Comparison of ENCODE assay signal across 27 cellular contexts in the genomic region with DNA sequence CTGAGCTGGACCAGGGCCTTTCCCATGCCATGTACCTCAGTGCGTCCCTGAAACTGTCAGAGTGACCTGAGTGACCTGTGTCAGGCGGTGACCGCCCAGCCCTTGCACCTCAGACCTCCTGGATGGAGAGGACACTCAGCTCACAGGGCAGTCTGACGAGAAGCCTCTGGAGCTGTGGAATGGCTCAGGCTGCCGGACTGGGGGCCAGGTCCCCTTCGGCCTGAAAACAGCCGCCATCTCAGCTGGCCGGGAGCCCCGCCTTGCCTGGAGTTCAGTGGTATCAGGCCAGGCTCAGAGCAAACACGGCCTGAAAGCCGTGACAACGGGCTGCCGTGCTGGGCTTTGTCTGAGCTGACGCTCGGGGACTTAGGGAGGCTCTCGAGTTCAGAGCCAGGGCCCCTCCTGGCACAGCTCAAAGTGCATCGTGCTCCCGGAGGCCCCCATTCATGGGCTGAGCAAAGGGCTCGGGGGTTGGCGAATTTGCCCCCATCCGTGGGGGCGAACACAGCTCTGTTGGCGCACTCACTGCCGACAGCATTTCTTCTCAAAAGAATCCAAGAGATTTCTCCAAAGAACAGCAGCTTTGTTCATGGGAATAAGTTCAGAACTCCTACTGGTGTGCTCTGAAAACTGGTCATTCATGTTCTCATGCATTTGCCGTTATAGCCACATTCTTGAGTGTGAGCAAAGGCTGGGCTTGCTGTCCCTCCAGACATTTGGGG. TPM values are rescaled to one million over a fixed set of nuclear protein-coding genes. Genes with fewer than 3 reads are reported as not detected.
DNase-seq lines count a peak whose midpoint lies in the region; ATAC-seq and TF ChIP-seq lines count a peak whose summit lies in the region.
"Had no signal": no experiment of that assay in that cellular context is flagged by ENCODE, and none has a peak within 500 bp of the region (broad histone marks: within the 10 kb centered on the region; RNA-seq: fewer than 3 reads in every experiment).

No MANE protein-coding gene starts in this region.

- WGBS in right lobe of liver (ENCODE audit: insufficient coverage, low coverage, low lambda C conversion rate, missing lambda C conversion rate) = 40% methylated on average over 4 of the region's 25 CpGs

- H3K9me3 ChIP-seq in right atrium auricular region (no peaks in the 10 kb centered on the region), RWPE2 (ENCODE audit: severe bottlenecking) (no peaks in the 10 kb centered on the region), right lobe of liver (no peaks in the 10 kb centered on the region), upper lobe of right lung (no peaks in the 10 kb centered on the region)
- H3K9me3 ChIP-seq: gastroesophageal sphincter, SK-N-SH, upper lobe of left lung had no signal

- H3K27me3 ChIP-seq in right atrium auricular region (peaks cover 0 to 19% of the 10 kb centered on the region in 2 donors), RWPE2 (ENCODE audit: insufficient read depth, poor library complexity, severe bottlenecking) (peaks cover 59% of the 10 kb centered on the region), right lobe of liver (no peaks in the 10 kb centered on the region), upper lobe of right lung (peaks cover 72% of the 10 kb centered on the region)

- H3K36me3 ChIP-seq in right atrium auricular region (no peaks in the 10 kb centered on the region), RWPE2 (ENCODE audit: low read depth) (no peaks in the 10 kb centered on the region), right lobe of liver (no peaks in the 10 kb centered on the region), upper lobe of right lung (no peaks in the 10 kb centered on the region)
- H3K36me3 ChIP-seq: gastroesophageal sphincter, upper lobe of left lung had no signal

- no peaks in the 10 kb centered on the region for H3K4me1 ChIP-seq in right atrium auricular region
- H3K4me1 ChIP-seq in RWPE2 (ENCODE audit: insufficient read depth, poor library complexity, severe bottlenecking) = no peaks in the 10 kb centered on the region
- no peaks in the 10 kb centered on the region for H3K4me1 ChIP-seq in right lobe of liver
- H3K4me1 ChIP-seq in upper lobe of right lung = peaks cover 5% of the 10 kb centered on the region

- no peak for TF ChIP-seq CTCF in right atrium auricular region (IDR thresholded peaks at IDR 0.05)
- TF ChIP-seq CTCF in RWPE2 (IDR thresholded peaks at IDR 0.05; ENCODE audit: poor library complexity, severe bottlenecking) = no peak
- no peak for TF ChIP-seq CTCF in right lobe of liver (IDR thresholded peaks at IDR 0.05)
- no peak for TF ChIP-seq CTCF in upper lobe of right lung (IDR thresholded peaks at IDR 0.05)

- no peak for TF ChIP-seq POLR2A in right lobe of liver (IDR thresholded peaks at IDR 0.05)

- H3K4me3 ChIP-seq in right atrium auricular region = no peak overlapping the region
- H3K4me3 ChIP-seq in RWPE2 (ENCODE audit: severe bottlenecking) = no peak overlapping the region
- no peak overlapping the region for H3K4me3 ChIP-seq in right lobe of liver
- no peak overlapping the region for H3K4me3 ChIP-seq in upper lobe of right lung
- H3K4me3 ChIP-seq: gastroesophageal sphincter, upper lobe of left lung had no signal

- intact Hi-C loops in Right ventricle myocardium superior (cut with DNase I) (no loop called here), right lobe of liver (cut with DNase I) (no loop called here), upper lobe of right lung (cut with DNase I) (no loop called here)

- ATAC-seq in Right ventricle myocardium superior (ENCODE audit: poor library complexity) (no peak), RWPE2 (ENCODE audit: low read depth) (no peak), right lobe of liver (no peak), upper lobe of right lung (no peak), HG02759 (IDR thresholded peaks at IDR 0.05; ENCODE audit: unreplicated experiment) (no peak), GM19351 (IDR thresholded peaks at IDR 0.05; ENCODE audit: unreplicated experiment) (no peak)
- ATAC-seq: gastroesophageal sphincter; naive thymus-derived CD8-positive, alpha-beta T cell; stimulated activated effector memory CD8-positive, alpha-beta T cell treated with anti-CD3 and anti-CD28 coated beads, Interleukin-12 subunit alpha, Interleukin-12 subunit beta, amount 100 ng/mL, for 72 hours; T-helper 17 cell had no signal

- DNase-seq in Right ventricle myocardium superior = peak; percentile 28
- no peak for DNase-seq in right atrium auricular region (ENCODE audit: low spot score)
- DNase-seq in RWPE2 (ENCODE audit: low spot score) = peak; percentile 49
- DNase-seq in right lobe of liver = peak in 2 of 3 donors; percentile 8 to 47
- DNase-seq in upper lobe of right lung = peak; percentile 53
- DNase-seq in HT-29 (ENCODE audit: low spot score) = no peak
- DNase-seq: ACHN; activated CD4-positive, alpha-beta T cell treated with anti-CD3 and anti-CD28 coated beads for 4 hours; activated effector memory CD4-positive, alpha-beta T cell treated with Interleukin-2 at 50 U/mL for 16 hours; activated T-cell treated with anti-CD3 and anti-CD28 coated beads for 4 hours; C1 segment of cervical spinal cord; central memory CD4-positive, alpha-beta T cell; naive thymus-derived CD8-positive, alpha-beta T cell; NCI-H1417; NCI-H2081 treated with DMSO at 0.1 percent for 48 hours; NCI-H446; NCI-H82; SK-N-SH; stimulated activated CD4-positive, alpha-beta T cell treated with anti-CD3 and anti-CD28 coated beads, Interleukin-4, amount 100 ng/mL, for 24 hours; substantia nigra had no signal

- H3K27ac ChIP-seq in right atrium auricular region = no peak overlapping the region
- H3K27ac ChIP-seq in RWPE2 (ENCODE audit: poor library complexity, severe bottlenecking) = no peak overlapping the region
- H3K27ac ChIP-seq in right lobe of liver = no peak overlapping the region
- no peak overlapping the region for H3K27ac ChIP-seq in upper lobe of right lung
- H3K27ac ChIP-seq: RWPE1, upper lobe of left lung had no signal

RNA-seq across cellular contexts. Expression of gene SLC9A3, which starts 8.4 kb away (rescaled TPM):
- total RNA-seq in Right ventricle myocardium superior (0.91 TPM), right atrium auricular region (1 to 10 TPM; 1.8 to 2.3 TPM), right lobe of liver (1 to 10 TPM in 2 of 6 experiments, under 1 TPM in 4; 0.32 to 1.8 (median 0.46) TPM), upper lobe of right lung (1.0 TPM)
- 11.5 and 16.0 TPM in 2 replicates for total RNA-seq in HT-29 (2014; rRNA removed; shearing (Covaris generic))

Comparison
In these comparisons a context has a peak if more than half of its experiments do, and no peak if none do; other contexts are left out.
1. DNase-seq: peak in Right ventricle myocardium superior (single experiment), RWPE2 (single experiment), right lobe of liver (2 of 3) and upper lobe of right lung (single experiment); none in right atrium auricular region (single experiment) and HT-29 (single experiment).